Comparison of ENCODE assay signal across 19 cellular contexts in genomic region chr15:29652595-29652994, GRCh38.
DNase-seq lines count a peak whose midpoint lies in the region; ATAC-seq, FAIRE-seq and TF ChIP-seq lines count a peak whose summit lies in the region.
"Had no signal": no experiment of that assay in that cellular context is flagged by ENCODE, and none has a peak within 500 bp of the region (broad histone marks: within the 10 kb centered on the region; RNA-seq: fewer than 3 reads in every experiment).

No MANE protein-coding gene starts in this region.

- WGBS in right cardiac atrium, result 75% methylated on average over 7 of the region's 7 CpGs
- WGBS in pancreas, 2 donors, result 89% methylated on average over 7 of the region's 7 CpGs
- 82 to 95% methylated on average over 7 of the region's 7 CpGs for WGBS in sigmoid colon, 2 donors

- H3K9me3 ChIP-seq in left ventricle myocardium inferior (replicated peaks), result peaks cover 11% of the 10 kb centered on the region
- H3K9me3 ChIP-seq in right cardiac atrium (ENCODE audit: control insufficient read depth, low read length), result no peaks in the 10 kb centered on the region
- H3K9me3 ChIP-seq in pancreas, result no peaks in the 10 kb centered on the region
- no peaks in the 10 kb centered on the region for H3K9me3 ChIP-seq in sigmoid colon

- H3K4me1 Mint-ChIP-seq in osteocyte (ENCODE audit: unreplicated experiment), result peaks cover 8% of the 10 kb centered on the region
- H3K4me1 Mint-ChIP-seq: CD14-positive monocyte had no signal

- no peak overlapping the region for H3K4me3 Mint-ChIP-seq in osteocyte (ENCODE audit: unreplicated experiment)
- H3K4me3 Mint-ChIP-seq: CD14-positive monocyte; CD4-positive, alpha-beta memory T cell; HFFc6 had no signal

- H3K36me3 ChIP-seq in left ventricle myocardium inferior, result no peaks in the 10 kb centered on the region
- no peaks in the 10 kb centered on the region for H3K36me3 ChIP-seq in pancreas
- H3K36me3 ChIP-seq in sigmoid colon, result no peaks in the 10 kb centered on the region
- H3K36me3 ChIP-seq: BLaER1 had no signal

- no peaks in the 10 kb centered on the region for H3K9me3 Mint-ChIP-seq in osteocyte (ENCODE audit: unreplicated experiment)
- H3K9me3 Mint-ChIP-seq: HFFc6 had no signal

- FAIRE-seq in pancreas (lab: Jason Lieb, UNC), result no peak
- FAIRE-seq: HTR-8/SVneo had no signal

- no peak for TF ChIP-seq EP300 in sigmoid colon (IDR thresholded peaks at IDR 0.05)

- H3K4me1 ChIP-seq in left ventricle myocardium inferior, result no peaks in the 10 kb centered on the region
- no peaks in the 10 kb centered on the region for H3K4me1 ChIP-seq in right cardiac atrium (ENCODE audit: control insufficient read depth, insufficient read depth, low read length)
- H3K4me1 ChIP-seq in pancreas, result no peaks in the 10 kb centered on the region
- no peaks in the 10 kb centered on the region for H3K4me1 ChIP-seq in sigmoid colon
- H3K4me1 ChIP-seq: BLaER1 had no signal

- no peaks in the 10 kb centered on the region for H3K27me3 ChIP-seq in left ventricle myocardium inferior (ENCODE audit: low read depth)
- no peaks in the 10 kb centered on the region for H3K27me3 ChIP-seq in right cardiac atrium (ENCODE audit: control insufficient read depth, insufficient read depth)
- H3K27me3 ChIP-seq in pancreas, result no peaks in the 10 kb centered on the region
- H3K27me3 ChIP-seq in sigmoid colon, result no peaks in the 10 kb centered on the region
- H3K27me3 ChIP-seq: BLaER1 had no signal

- no peaks in the 10 kb centered on the region for H3K36me3 Mint-ChIP-seq in osteocyte (ENCODE audit: unreplicated experiment)
- H3K36me3 Mint-ChIP-seq: CD14-positive monocyte; CD4-positive, alpha-beta memory T cell had no signal

- no peak for TF ChIP-seq POLR2A in sigmoid colon (IDR thresholded peaks at IDR 0.05)

- DNase-seq in Right ventricle myocardium superior, result peak; percentile 59
- no peak for DNase-seq in left ventricle myocardium inferior
- no peak for DNase-seq in right cardiac atrium
- DNase-seq in osteocyte (ENCODE audit: extremely low spot score, unreplicated experiment), result peak; percentile 71
- no peak for DNase-seq in T-helper 1 cell
- no peak for DNase-seq in pancreas
- no peak for DNase-seq in sigmoid colon
- DNase-seq: 8988T; Calu3; CD4-positive, alpha-beta memory T cell; DMS79 treated with DMSO at 0.1 percent for 48 hours; GF-D8; GOT3; H7; HFFc6 had no signal

- TF ChIP-seq CTCF in left ventricle myocardium inferior (IDR thresholded peaks at IDR 0.05; ENCODE audit: borderline replicate concordance), result no peak
- TF ChIP-seq CTCF in osteocyte (IDR thresholded peaks at IDR 0.05), result no peak
- TF ChIP-seq CTCF in pancreas (IDR thresholded peaks at IDR 0.05), result no peak
- no peak for TF ChIP-seq CTCF in sigmoid colon (IDR thresholded peaks at IDR 0.05)

- no peak overlapping the region for H3K27ac Mint-ChIP-seq in osteocyte (ENCODE audit: unreplicated experiment)
- H3K27ac Mint-ChIP-seq: CD14-positive monocyte; CD4-positive, alpha-beta memory T cell; HFFc6 had no signal

- intact Hi-C loops in Right ventricle myocardium superior (cut with DNase I), result no loop called here
- intact Hi-C loops in left ventricle myocardium inferior (cut with micrococcal nuclease), result no loop called here
- intact Hi-C loops in right cardiac atrium (cut with DNase I), result no loop called here
- intact Hi-C loops in pancreas (cut with DNase I), result no loop called here
- intact Hi-C loops in sigmoid colon (cut with DNase I), result no loop called here

- peaks cover 3% of the 10 kb centered on the region for H3K27me3 Mint-ChIP-seq in osteocyte (ENCODE audit: unreplicated experiment)

- H3K27ac ChIP-seq in left ventricle myocardium inferior (replicated peaks) (no peak overlapping the region), right cardiac atrium (ENCODE audit: low read length) (no peak overlapping the region), pancreas (no peak overlapping the region), sigmoid colon (no peak overlapping the region)
- H3K27ac ChIP-seq: BLaER1 had no signal

- ATAC-seq in Right ventricle myocardium superior (ENCODE audit: poor library complexity), result peak; percentile 87
- peak; percentile 31 to 63 for ATAC-seq in right cardiac atrium
- ATAC-seq in pancreas, result no peak
- ATAC-seq: HCT116 had no signal

- H3K4me3 ChIP-seq in left ventricle myocardium inferior, result no peak overlapping the region
- H3K4me3 ChIP-seq in right cardiac atrium (ENCODE audit: low read length), result no peak overlapping the region
- no peak overlapping the region for H3K4me3 ChIP-seq in pancreas
- H3K4me3 ChIP-seq in sigmoid colon, result no peak overlapping the region
- H3K4me3 ChIP-seq: BLaER1 had no signal

Comparison
In these comparisons a context has a peak if more than half of its experiments do, and no peak if none do; other contexts are left out.
1. DNase-seq: peak in Right ventricle myocardium superior (single experiment) and osteocyte (single experiment); none in left ventricle myocardium inferior (single experiment), right cardiac atrium (0 of 3), T-helper 1 cell (0 of 5), pancreas (0 of 6) and sigmoid colon (single experiment).
2. ATAC-seq: peak in Right ventricle myocardium superior (single experiment) and right cardiac atrium (2 of 2); none in pancreas (0 of 4).